In the genomic region with DNA sequence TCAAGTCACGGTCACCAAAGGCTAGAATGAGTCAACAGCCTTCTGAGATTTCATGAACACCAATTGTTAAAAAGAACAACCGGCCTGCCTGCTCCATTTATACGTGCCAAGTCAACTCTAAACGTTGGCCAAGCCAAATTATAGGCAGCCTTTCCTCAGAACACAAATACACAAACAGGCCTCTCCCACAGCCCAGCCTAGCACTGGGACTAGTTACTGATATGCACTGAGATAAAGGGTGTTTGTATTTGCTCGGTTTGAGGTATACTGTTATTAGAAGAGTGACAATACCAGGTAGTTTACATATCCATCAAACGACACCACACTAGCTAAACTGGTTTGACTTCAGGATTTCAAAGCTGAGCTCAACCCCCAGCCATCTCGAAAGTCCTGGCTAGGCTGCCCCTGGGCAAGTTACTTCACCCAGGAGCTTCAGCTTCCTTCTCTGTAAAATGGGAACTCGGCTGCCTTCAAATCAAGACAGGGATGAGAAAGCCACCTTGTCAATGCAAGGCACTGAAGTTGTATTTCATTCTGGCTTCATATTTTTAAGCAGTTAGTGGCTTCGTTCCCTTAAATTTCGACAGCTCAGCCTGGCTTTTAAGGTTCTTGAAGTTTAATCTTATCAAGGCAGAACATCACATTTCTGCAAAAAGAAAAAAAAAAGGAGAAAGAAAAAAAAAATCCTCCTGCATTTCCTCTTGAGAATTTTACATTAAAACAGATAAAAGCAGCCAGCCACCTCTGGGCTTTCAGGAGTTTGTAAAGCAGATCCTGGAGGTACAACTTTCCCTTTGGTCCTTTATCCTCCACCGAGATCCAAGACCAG, we compare ENCODE assay signal across 1 cellular context.
A peak's percentile ranks its signal among the peaks of the same experiment; 100 is the strongest.
TF ChIP-seq lines count a peak whose summit lies in the region.

No MANE protein-coding gene starts in this region.

TF ChIP-seq in HEK293, 187 proteins besides CTCF, POLR2A, EP300 and RAD21 (continued from another document and continues in another):
- TF ChIP-seq, protein P1, sequence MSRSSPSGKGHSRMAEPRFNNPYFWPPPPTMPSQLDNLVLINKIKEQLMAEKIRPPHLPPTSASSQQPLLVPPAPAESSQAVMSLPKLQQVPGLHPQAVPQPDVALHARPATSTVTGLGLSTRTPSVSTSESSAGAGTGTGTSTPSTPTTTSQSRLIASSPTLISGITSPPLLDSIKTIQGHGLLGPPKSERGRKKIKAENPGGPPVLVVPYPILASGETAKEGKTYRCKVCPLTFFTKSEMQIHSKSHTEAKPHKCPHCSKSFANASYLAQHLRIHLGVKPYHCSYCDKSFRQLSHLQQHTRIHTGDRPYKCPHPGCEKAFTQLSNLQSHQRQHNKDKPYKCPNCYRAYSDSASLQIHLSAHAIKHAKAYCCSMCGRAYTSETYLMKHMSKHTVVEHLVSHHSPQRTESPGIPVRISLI (tag by site-specific recombination; IDR thresholded peaks at IDR 0.05): no peak
- TF ChIP-seq, protein P2, sequence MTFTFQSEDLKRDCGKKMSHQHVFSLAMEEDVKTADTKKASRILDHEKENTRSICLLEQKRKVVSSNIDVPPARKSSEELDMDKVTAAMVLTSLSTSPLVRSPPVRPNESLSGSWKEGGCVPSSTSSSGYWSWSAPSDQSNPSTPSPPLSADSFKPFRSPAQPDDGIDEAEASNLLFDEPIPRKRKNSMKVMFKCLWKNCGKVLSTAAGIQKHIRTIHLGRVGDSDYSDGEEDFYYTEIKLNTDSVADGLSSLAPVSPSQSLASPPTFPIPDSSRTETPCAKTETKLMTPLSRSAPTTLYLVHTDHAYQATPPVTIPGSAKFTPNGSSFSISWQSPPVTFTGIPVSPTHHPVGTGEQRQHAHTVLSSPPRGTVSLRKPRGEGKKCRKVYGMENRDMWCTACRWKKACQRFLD (tag by site-specific recombination; IDR thresholded peaks at IDR 0.05): no peak
- TF ChIP-seq ZNF112 (tag by site-specific recombination; IDR thresholded peaks at IDR 0.05): no peak
- peak; percentile 36; the same call in 1 of the 2 replicates for TF ChIP-seq GFI1B (tag by site-specific recombination; IDR thresholded peaks at IDR 0.05)
- TF ChIP-seq, protein P3, sequence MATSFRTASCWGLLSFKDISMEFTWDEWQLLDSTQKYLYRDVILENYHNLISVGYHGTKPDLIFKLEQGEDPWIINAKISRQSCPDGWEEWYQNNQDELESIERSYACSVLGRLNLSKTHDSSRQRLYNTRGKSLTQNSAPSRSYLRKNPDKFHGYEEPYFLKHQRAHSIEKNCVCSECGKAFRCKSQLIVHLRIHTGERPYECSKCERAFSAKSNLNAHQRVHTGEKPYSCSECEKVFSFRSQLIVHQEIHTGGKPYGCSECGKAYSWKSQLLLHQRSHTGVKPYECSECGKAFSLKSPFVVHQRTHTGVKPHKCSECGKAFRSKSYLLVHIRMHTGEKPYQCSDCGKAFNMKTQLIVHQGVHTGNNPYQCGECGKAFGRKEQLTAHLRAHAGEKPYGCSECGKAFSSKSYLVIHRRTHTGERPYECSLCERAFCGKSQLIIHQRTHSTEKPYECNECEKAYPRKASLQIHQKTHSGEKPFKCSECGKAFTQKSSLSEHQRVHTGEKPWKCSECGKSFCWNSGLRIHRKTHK (tag by site-specific recombination; IDR thresholded peaks at IDR 0.05): no peak
- no peak for TF ChIP-seq SALL2 (tag by site-specific recombination; IDR thresholded peaks at IDR 0.05; ENCODE audit: borderline replicate concordance)
- no peak for TF ChIP-seq TCF7L2 (IDR thresholded peaks at IDR 0.05; ENCODE audit: borderline replicate concordance, low read depth, low read length)
- TF ChIP-seq ZNF544 (tag by site-specific recombination; IDR thresholded peaks at IDR 0.05): no peak
- no peak for TF ChIP-seq ZNF341 (tag by site-specific recombination; IDR thresholded peaks at IDR 0.05; ENCODE audit: low read depth)
- TF ChIP-seq, protein P4, sequence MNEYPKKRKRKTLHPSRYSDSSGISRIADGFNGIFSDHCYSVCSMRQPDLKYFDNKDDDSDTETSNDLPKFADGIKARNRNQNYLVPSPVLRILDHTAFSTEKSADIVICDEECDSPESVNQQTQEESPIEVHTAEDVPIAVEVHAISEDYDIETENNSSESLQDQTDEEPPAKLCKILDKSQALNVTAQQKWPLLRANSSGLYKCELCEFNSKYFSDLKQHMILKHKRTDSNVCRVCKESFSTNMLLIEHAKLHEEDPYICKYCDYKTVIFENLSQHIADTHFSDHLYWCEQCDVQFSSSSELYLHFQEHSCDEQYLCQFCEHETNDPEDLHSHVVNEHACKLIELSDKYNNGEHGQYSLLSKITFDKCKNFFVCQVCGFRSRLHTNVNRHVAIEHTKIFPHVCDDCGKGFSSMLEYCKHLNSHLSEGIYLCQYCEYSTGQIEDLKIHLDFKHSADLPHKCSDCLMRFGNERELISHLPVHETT (tag by site-specific recombination; IDR thresholded peaks at IDR 0.05): no peak
- no peak for TF ChIP-seq ZFP3 (tag by site-specific recombination; IDR thresholded peaks at IDR 0.05; ENCODE audit: low read depth)
- TF ChIP-seq, protein P5, sequence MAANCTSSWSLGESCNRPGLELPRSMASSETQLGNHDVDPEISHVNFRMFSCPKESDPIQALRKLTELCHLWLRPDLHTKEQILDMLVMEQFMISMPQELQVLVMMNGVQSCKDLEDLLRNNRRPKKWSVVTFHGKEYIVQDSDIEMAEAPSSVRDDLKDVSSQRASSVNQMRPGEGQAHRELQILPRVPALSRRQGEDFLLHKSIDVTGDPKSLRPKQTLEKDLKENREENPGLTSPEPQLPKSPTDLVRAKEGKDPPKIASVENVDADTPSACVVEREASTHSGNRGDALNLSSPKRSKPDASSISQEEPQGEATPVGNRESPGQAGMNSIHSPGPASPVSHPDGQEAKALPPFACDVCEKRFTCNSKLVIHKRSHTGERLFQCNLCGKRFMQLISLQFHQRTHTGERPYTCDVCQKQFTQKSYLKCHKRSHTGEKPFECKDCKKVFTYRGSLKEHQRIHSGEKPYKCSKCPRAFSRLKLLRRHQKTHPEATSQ (tag by site-specific recombination; IDR thresholded peaks at IDR 0.05): no peak
- no peak for TF ChIP-seq ZXDB (tag by site-specific recombination; IDR thresholded peaks at IDR 0.05)
- 0 out of 2 replicates have a peak, but pooled peaks have one; percentile 47 for TF ChIP-seq ZNF600 (tag by site-specific recombination; IDR thresholded peaks at IDR 0.05)
- peak; percentile 14; the same call in 1 of the 2 replicates for TF ChIP-seq ZNF629 (tag by site-specific recombination; IDR thresholded peaks at IDR 0.05)
- TF ChIP-seq SP7 (tag by site-specific recombination; IDR thresholded peaks at IDR 0.05): peak; percentile 99
- TF ChIP-seq ZEB2 (tag by site-specific recombination; IDR thresholded peaks at IDR 0.05): 0 out of 2 replicates have a peak, but pooled peaks have one; percentile 22
- TF ChIP-seq, protein P6, sequence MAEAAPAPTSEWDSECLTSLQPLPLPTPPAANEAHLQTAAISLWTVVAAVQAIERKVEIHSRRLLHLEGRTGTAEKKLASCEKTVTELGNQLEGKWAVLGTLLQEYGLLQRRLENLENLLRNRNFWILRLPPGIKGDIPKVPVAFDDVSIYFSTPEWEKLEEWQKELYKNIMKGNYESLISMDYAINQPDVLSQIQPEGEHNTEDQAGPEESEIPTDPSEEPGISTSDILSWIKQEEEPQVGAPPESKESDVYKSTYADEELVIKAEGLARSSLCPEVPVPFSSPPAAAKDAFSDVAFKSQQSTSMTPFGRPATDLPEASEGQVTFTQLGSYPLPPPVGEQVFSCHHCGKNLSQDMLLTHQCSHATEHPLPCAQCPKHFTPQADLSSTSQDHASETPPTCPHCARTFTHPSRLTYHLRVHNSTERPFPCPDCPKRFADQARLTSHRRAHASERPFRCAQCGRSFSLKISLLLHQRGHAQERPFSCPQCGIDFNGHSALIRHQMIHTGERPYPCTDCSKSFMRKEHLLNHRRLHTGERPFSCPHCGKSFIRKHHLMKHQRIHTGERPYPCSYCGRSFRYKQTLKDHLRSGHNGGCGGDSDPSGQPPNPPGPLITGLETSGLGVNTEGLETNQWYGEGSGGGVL (tag by site-specific recombination; IDR thresholded peaks at IDR 0.05): no peak
- TF ChIP-seq, protein P7, sequence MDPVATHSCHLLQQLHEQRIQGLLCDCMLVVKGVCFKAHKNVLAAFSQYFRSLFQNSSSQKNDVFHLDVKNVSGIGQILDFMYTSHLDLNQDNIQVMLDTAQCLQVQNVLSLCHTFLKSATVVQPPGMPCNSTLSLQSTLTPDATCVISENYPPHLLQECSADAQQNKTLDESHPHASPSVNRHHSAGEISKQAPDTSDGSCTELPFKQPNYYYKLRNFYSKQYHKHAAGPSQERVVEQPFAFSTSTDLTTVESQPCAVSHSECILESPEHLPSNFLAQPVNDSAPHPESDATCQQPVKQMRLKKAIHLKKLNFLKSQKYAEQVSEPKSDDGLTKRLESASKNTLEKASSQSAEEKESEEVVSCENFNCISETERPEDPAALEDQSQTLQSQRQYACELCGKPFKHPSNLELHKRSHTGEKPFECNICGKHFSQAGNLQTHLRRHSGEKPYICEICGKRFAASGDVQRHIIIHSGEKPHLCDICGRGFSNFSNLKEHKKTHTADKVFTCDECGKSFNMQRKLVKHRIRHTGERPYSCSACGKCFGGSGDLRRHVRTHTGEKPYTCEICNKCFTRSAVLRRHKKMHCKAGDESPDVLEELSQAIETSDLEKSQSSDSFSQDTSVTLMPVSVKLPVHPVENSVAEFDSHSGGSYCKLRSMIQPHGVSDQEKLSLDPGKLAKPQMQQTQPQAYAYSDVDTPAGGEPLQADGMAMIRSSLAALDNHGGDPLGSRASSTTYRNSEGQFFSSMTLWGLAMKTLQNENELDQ (tag by site-specific recombination; IDR thresholded peaks at IDR 0.05; ENCODE audit: low read depth): no peak
- TF ChIP-seq ZNF157 (tag by site-specific recombination; IDR thresholded peaks at IDR 0.05): no peak
- no peak for TF ChIP-seq PRDM1 (tag by site-specific recombination; IDR thresholded peaks at IDR 0.05)
- TF ChIP-seq, protein P8, sequence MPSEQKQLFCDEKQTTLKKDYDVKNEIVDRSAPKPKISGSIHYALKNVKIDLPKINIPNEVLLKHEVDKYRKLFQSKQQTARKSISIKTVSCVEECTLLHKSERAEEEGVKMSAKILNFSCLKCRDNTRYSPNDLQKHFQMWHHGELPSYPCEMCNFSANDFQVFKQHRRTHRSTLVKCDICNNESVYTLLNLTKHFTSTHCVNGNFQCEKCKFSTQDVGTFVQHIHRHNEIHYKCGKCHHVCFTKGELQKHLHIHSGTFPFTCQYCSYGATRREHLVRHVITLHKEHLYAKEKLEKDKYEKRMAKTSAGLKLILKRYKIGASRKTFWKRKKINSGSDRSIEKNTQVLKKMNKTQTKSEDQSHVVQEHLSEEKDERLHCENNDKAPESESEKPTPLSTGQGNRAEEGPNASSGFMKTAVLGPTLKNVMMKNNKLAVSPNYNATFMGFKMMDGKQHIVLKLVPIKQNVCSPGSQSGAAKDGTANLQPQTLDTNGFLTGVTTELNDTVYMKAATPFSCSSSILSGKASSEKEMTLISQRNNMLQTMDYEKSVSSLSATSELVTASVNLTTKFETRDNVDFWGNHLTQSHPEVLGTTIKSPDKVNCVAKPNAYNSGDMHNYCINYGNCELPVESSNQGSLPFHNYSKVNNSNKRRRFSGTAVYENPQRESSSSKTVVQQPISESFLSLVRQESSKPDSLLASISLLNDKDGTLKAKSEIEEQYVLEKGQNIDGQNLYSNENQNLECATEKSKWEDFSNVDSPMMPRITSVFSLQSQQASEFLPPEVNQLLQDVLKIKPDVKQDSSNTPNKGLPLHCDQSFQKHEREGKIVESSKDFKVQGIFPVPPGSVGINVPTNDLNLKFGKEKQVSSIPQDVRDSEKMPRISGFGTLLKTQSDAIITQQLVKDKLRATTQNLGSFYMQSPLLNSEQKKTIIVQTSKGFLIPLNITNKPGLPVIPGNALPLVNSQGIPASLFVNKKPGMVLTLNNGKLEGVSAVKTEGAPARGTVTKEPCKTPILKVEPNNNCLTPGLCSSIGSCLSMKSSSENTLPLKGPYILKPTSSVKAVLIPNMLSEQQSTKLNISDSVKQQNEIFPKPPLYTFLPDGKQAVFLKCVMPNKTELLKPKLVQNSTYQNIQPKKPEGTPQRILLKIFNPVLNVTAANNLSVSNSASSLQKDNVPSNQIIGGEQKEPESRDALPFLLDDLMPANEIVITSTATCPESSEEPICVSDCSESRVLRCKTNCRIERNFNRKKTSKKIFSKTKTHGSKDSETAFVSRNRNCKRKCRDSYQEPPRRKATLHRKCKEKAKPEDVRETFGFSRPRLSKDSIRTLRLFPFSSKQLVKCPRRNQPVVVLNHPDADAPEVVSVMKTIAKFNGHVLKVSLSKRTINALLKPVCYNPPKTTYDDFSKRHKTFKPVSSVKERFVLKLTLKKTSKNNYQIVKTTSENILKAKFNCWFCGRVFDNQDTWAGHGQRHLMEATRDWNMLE (tag by site-specific recombination; conservative IDR thresholded peaks at IDR 0.05; ENCODE audit: low read depth): no peak
- no peak for TF ChIP-seq ZNF2 (tag by site-specific recombination; IDR thresholded peaks at IDR 0.05)
- peak; percentile 99 for TF ChIP-seq FEZF1 (tag by site-specific recombination; IDR thresholded peaks at IDR 0.05)
- no peak for TF ChIP-seq ZNF658 (tag by site-specific recombination; IDR thresholded peaks at IDR 0.05)
- TF ChIP-seq, protein P9, sequence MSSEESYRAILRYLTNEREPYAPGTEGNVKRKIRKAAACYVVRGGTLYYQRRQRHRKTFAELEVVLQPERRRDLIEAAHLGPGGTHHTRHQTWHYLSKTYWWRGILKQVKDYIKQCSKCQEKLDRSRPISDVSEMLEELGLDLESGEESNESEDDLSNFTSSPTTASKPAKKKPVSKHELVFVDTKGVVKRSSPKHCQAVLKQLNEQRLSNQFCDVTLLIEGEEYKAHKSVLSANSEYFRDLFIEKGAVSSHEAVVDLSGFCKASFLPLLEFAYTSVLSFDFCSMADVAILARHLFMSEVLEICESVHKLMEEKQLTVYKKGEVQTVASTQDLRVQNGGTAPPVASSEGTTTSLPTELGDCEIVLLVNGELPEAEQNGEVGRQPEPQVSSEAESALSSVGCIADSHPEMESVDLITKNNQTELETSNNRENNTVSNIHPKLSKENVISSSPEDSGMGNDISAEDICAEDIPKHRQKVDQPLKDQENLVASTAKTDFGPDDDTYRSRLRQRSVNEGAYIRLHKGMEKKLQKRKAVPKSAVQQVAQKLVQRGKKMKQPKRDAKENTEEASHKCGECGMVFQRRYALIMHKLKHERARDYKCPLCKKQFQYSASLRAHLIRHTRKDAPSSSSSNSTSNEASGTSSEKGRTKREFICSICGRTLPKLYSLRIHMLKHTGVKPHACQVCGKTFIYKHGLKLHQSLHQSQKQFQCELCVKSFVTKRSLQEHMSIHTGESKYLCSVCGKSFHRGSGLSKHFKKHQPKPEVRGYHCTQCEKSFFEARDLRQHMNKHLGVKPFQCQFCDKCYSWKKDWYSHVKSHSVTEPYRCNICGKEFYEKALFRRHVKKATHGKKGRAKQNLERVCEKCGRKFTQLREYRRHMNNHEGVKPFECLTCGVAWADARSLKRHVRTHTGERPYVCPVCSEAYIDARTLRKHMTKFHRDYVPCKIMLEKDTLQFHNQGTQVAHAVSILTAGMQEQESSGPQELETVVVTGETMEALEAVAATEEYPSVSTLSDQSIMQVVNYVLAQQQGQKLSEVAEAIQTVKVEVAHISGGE (tag by site-specific recombination; conservative IDR thresholded peaks at IDR 0.05; ENCODE audit: low read depth): no peak
- TF ChIP-seq, protein P10, sequence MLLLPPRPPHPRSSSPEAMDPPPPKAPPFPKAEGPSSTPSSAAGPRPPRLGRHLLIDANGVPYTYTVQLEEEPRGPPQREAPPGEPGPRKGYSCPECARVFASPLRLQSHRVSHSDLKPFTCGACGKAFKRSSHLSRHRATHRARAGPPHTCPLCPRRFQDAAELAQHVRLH (tag by site-specific recombination; IDR thresholded peaks at IDR 0.05): no peak
- TF ChIP-seq IKZF3 (tag by site-specific recombination; IDR thresholded peaks at IDR 0.05): no peak
- no peak for TF ChIP-seq KLF9 (tag by site-specific recombination; IDR thresholded peaks at IDR 0.05; ENCODE audit: low read depth)
- TF ChIP-seq ZNF140 (tag by site-specific recombination; IDR thresholded peaks at IDR 0.05): no peak
